Comparison of ENCODE assay signal across 6 cellular contexts in genomic region chr5:144026286-144026685, GRCh38.
"Had no signal": no experiment of that assay in that cellular context is flagged by ENCODE, and none has a peak within 500 bp of the region (broad histone marks: within the 10 kb centered on the region; RNA-seq: fewer than 3 reads in every experiment).

No MANE protein-coding gene starts in this region.

- DNase-seq: IMR-90, KBM-7 had no signal

- H3K36me3 Mint-ChIP-seq: IgD-negative memory B cell had no signal

- H3K4me3 Mint-ChIP-seq: IgD-negative memory B cell had no signal

- H3K27ac ChIP-seq: HL-60 had no signal

- H3K27ac Mint-ChIP-seq: IgD-negative memory B cell had no signal

- H3K4me3 ChIP-seq: K562 had no signal

- ATAC-seq: HepG2, K562 had no signal
